In the genomic region with DNA sequence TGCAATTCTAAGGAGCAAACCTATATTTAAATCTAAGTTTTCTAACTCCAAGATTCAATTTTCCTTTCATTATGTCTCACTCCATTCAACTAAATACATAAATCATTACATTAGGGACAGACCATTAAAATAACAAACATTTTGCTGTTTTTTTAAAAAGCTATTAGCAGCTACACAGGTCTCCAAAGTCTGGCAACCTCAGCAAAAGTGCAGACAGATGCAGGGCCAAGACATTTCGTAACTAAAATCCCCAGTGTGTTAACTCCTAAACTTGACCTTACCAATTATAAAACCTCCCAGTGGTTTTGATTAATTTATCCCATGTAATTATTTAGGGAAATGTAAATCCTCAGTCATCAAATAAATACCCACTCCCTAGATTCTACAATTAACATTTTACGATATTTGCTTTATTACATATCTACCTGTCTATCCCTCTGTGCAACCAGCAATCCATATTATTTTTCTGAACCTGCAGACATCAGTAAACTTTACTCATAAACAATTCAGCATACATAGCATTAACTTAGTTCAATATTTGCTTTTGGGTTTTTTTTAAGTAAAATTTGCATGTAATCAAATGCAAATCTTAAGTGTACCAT, we compare ENCODE assay signal across 21 cellular contexts.
"Had no signal": no experiment of that assay in that cellular context is flagged by ENCODE, and none has a peak within 500 bp of the region (broad histone marks: within the 10 kb centered on the region; RNA-seq: fewer than 3 reads in every experiment).

No MANE protein-coding gene starts in this region.

- H3K9me3 ChIP-seq: SK-N-SH had no signal

- H3K9me2 ChIP-seq: SK-N-SH had no signal

- DNase-seq: activated CD4-positive, alpha-beta memory T cell treated with anti-CD3 and anti-CD28 coated beads for 36 hours; activated CD4-positive, alpha-beta T cell treated with anti-CD3 and anti-CD28 coated beads, Interleukin-2, amount 10 ng/mL, durations not matched to agents 7 days and 5 days; activated CD4-positive, CD25-positive, alpha-beta regulatory T cell; activated CD8-positive, alpha-beta memory T cell treated with anti-CD3 and anti-CD28 coated beads for 24 hours; activated effector memory CD4-positive, alpha-beta T cell treated with anti-CD3 and anti-CD28 coated beads, Interleukin-2, amount 50 U/mL, for 16 hours; activated naive CD4-positive, alpha-beta T cell treated with Interleukin-2 at 50 U/mL for 16 hours; activated naive CD8-positive, alpha-beta T cell treated with anti-CD3 and anti-CD28 coated beads, Interleukin-2, amount 50 U/mL, for 24 hours; activated T-cell treated with anti-CD3 and anti-CD28 coated beads, Interleukin-2, amount 50 U/mL, for 4 hours; amniotic stem cell; Karpas-422; NCI-H1694; NCI-H2029; NCI-H2107; NCI-H2171 treated with DMSO at 0.1 percent for 48 hours; NCI-H226; NCI-H510A; SK-N-SH; T-helper 1 cell had no signal

- H3K4me3 ChIP-seq: K562 had no signal

- H3K27ac ChIP-seq: VCaP had no signal

- ATAC-seq: activated naive CD4-positive, alpha-beta T cell treated with anti-CD3 and anti-CD28 coated beads, Interleukin-2, amount 50 U/mL, for 72 hours; activated naive CD8-positive, alpha-beta T cell treated with anti-CD3 and anti-CD28 coated beads, Interleukin-2, amount 50 U/mL, for 24 hours; activated T-cell treated with anti-CD3 and anti-CD28 coated beads, Interleukin-2, amount 50 U/mL, for 4 hours; K562 had no signal

- H3K4me2 ChIP-seq: SK-N-SH had no signal

- H3K9ac ChIP-seq: SK-N-SH had no signal
